In the genomic region with DNA sequence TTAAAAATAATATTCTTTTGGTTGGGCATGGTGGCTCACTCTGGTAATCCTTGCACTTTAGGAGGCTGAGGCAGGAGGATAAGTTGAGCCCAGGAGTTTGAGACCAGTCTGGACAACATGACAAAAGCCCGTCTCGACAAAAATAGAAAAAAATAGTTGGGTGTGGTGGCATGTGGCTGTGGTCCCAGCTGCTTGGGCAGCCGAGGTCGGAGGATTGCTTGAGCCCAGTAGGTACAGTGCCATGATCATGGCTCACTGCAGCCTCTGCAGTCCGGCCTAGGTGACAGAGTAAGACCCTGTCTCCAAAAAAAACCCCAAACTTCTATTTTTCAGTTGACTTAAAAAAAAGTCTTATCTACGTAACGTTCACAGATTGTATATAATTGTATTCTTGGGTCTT, we compare ENCODE assay signal across 24 cellular contexts. TPM values are rescaled to one million over a fixed set of nuclear protein-coding genes. Genes with fewer than 3 reads are reported as not detected.
DNase-seq lines count a peak whose midpoint lies in the region; ATAC-seq and TF ChIP-seq lines count a peak whose summit lies in the region.
"Had no signal": no experiment of that assay in that cellular context is flagged by ENCODE, and none has a peak within 500 bp of the region (broad histone marks: within the 10 kb centered on the region; RNA-seq: fewer than 3 reads in every experiment).

No MANE protein-coding gene starts in this region.

- DNase-seq in RWPE1 (ENCODE audit: low spot score) (no peak), memory B cell (ENCODE audit: low spot score in 2 of 2) (no peak), psoas muscle (no peak), NCI-H748 (lab: John Stamatoyannopoulos, UW; ENCODE audit: unreplicated experiment) (no peak), stomach (no peak)
- DNase-seq: AML-193; CD4-positive, alpha-beta T cell; NCI-H1048; NCI-H1436; NCI-H187; NCI-H2081 treated with DMSO at 0.1 percent for 48 hours; NCI-H2171; NCI-H345; NCI-H510A treated with DMSO at 0.1 percent for 48 hours; NCI-H748 treated with DMSO at 0.1 percent for 48 hours; PC-3 had no signal

- no peak for ATAC-seq in memory B cell (ENCODE audit: low read depth)
- peak; percentile 60 to 91 (median 67) for ATAC-seq in psoas muscle
- ATAC-seq in GM19395 (IDR thresholded peaks at IDR 0.05; ENCODE audit: unreplicated experiment): no peak
- ATAC-seq: A549, HCT116, PC-3, Right ventricle myocardium inferior had no signal

- H3K4me1 Mint-ChIP-seq in dendritic cell treated with granulocyte-macrophage colony-stimulating factor and Interleukin-4, amounts not matched to agents 40 ng/mL and 50 ng/mL, for 4 days (ENCODE audit: low read depth): peaks cover 55% of the 10 kb centered on the region
- peaks cover 29% of the 10 kb centered on the region for H3K4me1 Mint-ChIP-seq in memory B cell

- no peak for TF ChIP-seq EP300 in stomach (IDR thresholded peaks at IDR 0.05)

- H3K9me3 Mint-ChIP-seq in dendritic cell treated with granulocyte-macrophage colony-stimulating factor and Interleukin-4, amounts not matched to agents 40 ng/mL and 50 ng/mL, for 4 days: no peaks in the 10 kb centered on the region
- H3K9me3 Mint-ChIP-seq in memory B cell: no peaks in the 10 kb centered on the region
- H3K9me3 Mint-ChIP-seq: CD4-positive, alpha-beta T cell; IgD-negative memory B cell had no signal

- POLR2A ChIA-PET in RWPE1 (lab: Yijun Ruan, JAX; ENCODE audit: low non-redundant PET): no interaction called here

- no peaks in the 10 kb centered on the region for H3K9me3 ChIP-seq in psoas muscle
- no peaks in the 10 kb centered on the region for H3K9me3 ChIP-seq in stomach
- H3K9me3 ChIP-seq: A549 had no signal

- TF ChIP-seq CTCF in RWPE1 (conservative IDR thresholded peaks at IDR 0.05; ENCODE audit: low read depth): no peak
- no peak for TF ChIP-seq CTCF in psoas muscle (IDR thresholded peaks at IDR 0.05)
- TF ChIP-seq CTCF in stomach (IDR thresholded peaks at IDR 0.05): no peak

- no peak for TF ChIP-seq POLR2A in stomach (IDR thresholded peaks at IDR 0.05)

- no peak overlapping the region for H3K4me3 ChIP-seq in psoas muscle
- no peak overlapping the region for H3K4me3 ChIP-seq in stomach
- H3K4me3 ChIP-seq: A549; BLaER1 treated with 17β-estradiol and CSF1 and Interleukin-3, amounts not matched to agents 10 nM and 100 nM had no signal

- H3K27ac Mint-ChIP-seq in dendritic cell treated with granulocyte-macrophage colony-stimulating factor and Interleukin-4, amounts not matched to agents 40 ng/mL and 50 ng/mL, for 4 days: peak overlapping the region; percentile 16
- H3K27ac Mint-ChIP-seq in memory B cell: peak overlapping the region; percentile 19

- H3K27ac ChIP-seq in RWPE1 (peak overlapping the region; percentile 30; the same call in 1 of the 2 replicates), psoas muscle (no peak overlapping the region), stomach (no peak overlapping the region)
- H3K27ac ChIP-seq: A549, KMS-11 had no signal

- peaks cover 51% of the 10 kb centered on the region for H3K36me3 Mint-ChIP-seq in dendritic cell treated with granulocyte-macrophage colony-stimulating factor and Interleukin-4, amounts not matched to agents 40 ng/mL and 50 ng/mL, for 4 days (ENCODE audit: low read depth)
- H3K36me3 Mint-ChIP-seq in memory B cell: peaks cover 8% of the 10 kb centered on the region

- intact Hi-C loops in dendritic cell treated with granulocyte-macrophage colony-stimulating factor and Interleukin-4, amounts not matched to agents 40 ng/mL and 50 ng/mL, for 4 days (cut with micrococcal nuclease): no loop called here
- intact Hi-C loops in psoas muscle (cut with DNase I) (loop anchor here in 1 of 2 donors (2.0 kb wide), 1 partner anchor 75 kb away; no protein-coding TSS in a partner anchor), stomach (cut with DNase I; ENCODE audit: low total_unique reads) (no loop called here)

- CTCF ChIA-PET in RWPE1 (lab: Yijun Ruan, JAX): interaction anchor here (0.7 kb wide), 1 partner anchor 14 kb away, joined by 7 read pairs; no protein-coding TSS in a partner anchor

- no peaks in the 10 kb centered on the region for H3K27me3 ChIP-seq in psoas muscle (ENCODE audit: insufficient read depth in 3 of 3, low read length in 2 of 3)
- H3K27me3 ChIP-seq in stomach: no peaks in the 10 kb centered on the region
- H3K27me3 ChIP-seq: BLaER1 treated with 17β-estradiol and CSF1 and Interleukin-3, amounts not matched to agents 10 nM and 100 nM had no signal

- H3K4me1 ChIP-seq in psoas muscle: peaks cover 25% of the 10 kb centered on the region
- peaks cover 12 to 70% (median 35%) of the 10 kb centered on the region in 4 donors for H3K4me1 ChIP-seq in stomach

- H3K4me3 Mint-ChIP-seq in dendritic cell treated with granulocyte-macrophage colony-stimulating factor and Interleukin-4, amounts not matched to agents 40 ng/mL and 50 ng/mL, for 4 days: no peak overlapping the region
- H3K4me3 Mint-ChIP-seq in memory B cell: no peak overlapping the region
- H3K4me3 Mint-ChIP-seq: CD4-positive, alpha-beta T cell had no signal

- no peaks in the 10 kb centered on the region for H3K27me3 Mint-ChIP-seq in dendritic cell treated with granulocyte-macrophage colony-stimulating factor and Interleukin-4, amounts not matched to agents 40 ng/mL and 50 ng/mL, for 4 days
- H3K27me3 Mint-ChIP-seq in memory B cell: no peaks in the 10 kb centered on the region
- H3K27me3 Mint-ChIP-seq: CD4-positive, alpha-beta T cell; IgD-negative memory B cell had no signal

- H3K36me3 ChIP-seq in psoas muscle (ENCODE audit: insufficient read depth in 1 of 2, low read depth in 1 of 2) (no peaks in the 10 kb centered on the region), stomach (peaks cover 0 to 21% (median 16%) of the 10 kb centered on the region in 4 donors)

- WGBS in psoas muscle, 3 donors: 30 to 49% (median 33%) methylated on average over 7 of the region's 7 CpGs
- WGBS in stomach, 5 donors: 36 to 69% (median 40%) methylated on average over 7 of the region's 7 CpGs

RNA-seq across cellular contexts. Expression of gene UBE2K, which starts 23.9 kb away (rescaled TPM):
- total RNA-seq in psoas muscle: 10 to 100 TPM; 45.9 to 75.9 (median 61.5) TPM
- 10 to 100 TPM; 24.5 to 69.1 (median 39.1) TPM for polyA plus RNA-seq in psoas muscle
- total RNA-seq in stomach: 100 to 1,000 TPM in 1 of 5 donors, 10 to 100 TPM in 3, 1 to 10 TPM in 1; 7.0 to 187 (median 68.3) TPM
- 10 to 100 TPM; 23.8 to 30.1 (median 24.1) TPM for polyA plus RNA-seq in stomach

Comparison
In these comparisons a context has a peak if more than half of its experiments do, and no peak if none do; other contexts are left out.
1. ATAC-seq: peak in psoas muscle (4 of 4); none in memory B cell (single experiment) and GM19395 (single experiment).